In the genomic region with DNA sequence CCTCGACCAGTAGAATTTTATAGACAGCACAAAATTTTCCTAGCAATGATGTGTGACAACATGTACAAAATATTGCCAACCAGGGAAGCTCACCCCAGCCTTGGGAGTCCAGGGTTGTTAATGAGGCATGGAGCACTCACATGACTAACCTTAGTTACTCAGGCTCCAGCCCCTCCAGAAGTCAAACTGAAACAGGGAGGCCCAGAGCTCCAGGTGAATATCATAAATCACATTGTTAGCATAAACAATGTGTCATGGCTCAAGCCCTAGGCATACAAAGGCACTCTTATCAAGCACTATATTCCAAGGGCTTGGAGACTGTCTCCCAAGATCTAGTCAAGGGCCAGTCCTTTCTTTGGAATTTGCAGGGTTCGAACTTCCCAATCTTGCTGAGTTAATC, we compare ENCODE assay signal across 9 cellular contexts. TPM values are rescaled to one million over a fixed set of nuclear protein-coding genes. Genes with fewer than 3 reads are reported as not detected.
DNase-seq lines count a peak whose midpoint lies in the region; ATAC-seq and TF ChIP-seq lines count a peak whose summit lies in the region.
"Had no signal": no experiment of that assay in that cellular context is flagged by ENCODE, and none has a peak within 500 bp of the region (broad histone marks: within the 10 kb centered on the region; RNA-seq: fewer than 3 reads in every experiment).

No MANE protein-coding gene starts in this region.

- H3K4me1 ChIP-seq in colonic mucosa: no peaks in the 10 kb centered on the region

- H3K27me3 Mint-ChIP-seq in activated CD8-positive, alpha-beta T cell treated with anti-CD3 and anti-CD28 coated beads for 36 hours: no peaks in the 10 kb centered on the region
- no peaks in the 10 kb centered on the region for H3K27me3 Mint-ChIP-seq in activated CD8-positive, alpha-beta T cell treated with anti-CD3 and anti-CD28 coated beads, Interleukin-2, amount 10 ng/mL, durations not matched to agents 7 days and 5 days (ENCODE audit: low read depth)

- H3K4me3 ChIP-seq in colonic mucosa: no peak overlapping the region

- POLR2A ChIA-PET in activated CD8-positive, alpha-beta T cell treated with anti-CD3 and anti-CD28 coated beads for 36 hours (lab: Charles Lee): interaction anchor here (0.5 to 4.0 kb wide), 5 partner anchors 9 to 43 kb away, joined by 3 to 16 read pairs (median 3); a partner anchor contains a TSS
- POLR2A ChIA-PET in activated CD8-positive, alpha-beta T cell treated with anti-CD3 and anti-CD28 coated beads, Interleukin-2, amount 10 ng/mL, durations not matched to agents 7 days and 5 days (lab: Charles Lee): no interaction called here

- intact Hi-C loops in activated CD8-positive, alpha-beta T cell treated with anti-CD3 and anti-CD28 coated beads for 36 hours (cut with micrococcal nuclease): no loop called here
- intact Hi-C loops in colonic mucosa (cut with DNase I): loop anchor here (5.0 kb wide), 1 partner anchor 133 kb away; no protein-coding TSS in a partner anchor

- ATAC-seq in activated CD8-positive, alpha-beta T cell treated with anti-CD3 and anti-CD28 coated beads for 36 hours: peak; percentile 24
- ATAC-seq in activated CD8-positive, alpha-beta T cell treated with anti-CD3 and anti-CD28 coated beads, Interleukin-2, amount 10 ng/mL, durations not matched to agents 7 days and 5 days: no peak
- ATAC-seq in HG02840 (IDR thresholded peaks at IDR 0.05; ENCODE audit: low FRiP score, unreplicated experiment): no peak
- ATAC-seq: sciatic nerve had no signal

- H3K27me3 ChIP-seq in colonic mucosa: no peaks in the 10 kb centered on the region

- no peak overlapping the region for H3K9ac ChIP-seq in colonic mucosa (ENCODE audit: low read depth in 2 of 2, low read length in 2 of 2)

- H3K36me3 ChIP-seq in colonic mucosa: no peaks in the 10 kb centered on the region

- H3K9me3 Mint-ChIP-seq in activated CD8-positive, alpha-beta T cell treated with anti-CD3 and anti-CD28 coated beads for 36 hours: no peaks in the 10 kb centered on the region
- no peaks in the 10 kb centered on the region for H3K9me3 Mint-ChIP-seq in activated CD8-positive, alpha-beta T cell treated with anti-CD3 and anti-CD28 coated beads, Interleukin-2, amount 10 ng/mL, durations not matched to agents 7 days and 5 days (ENCODE audit: insufficient read depth)

- peaks cover 33% of the 10 kb centered on the region for H3K36me3 Mint-ChIP-seq in activated CD8-positive, alpha-beta T cell treated with anti-CD3 and anti-CD28 coated beads for 36 hours (ENCODE audit: low read depth)
- H3K36me3 Mint-ChIP-seq in activated CD8-positive, alpha-beta T cell treated with anti-CD3 and anti-CD28 coated beads, Interleukin-2, amount 10 ng/mL, durations not matched to agents 7 days and 5 days (ENCODE audit: low read depth): peaks cover 26% of the 10 kb centered on the region

- no peak overlapping the region for H3K4me3 Mint-ChIP-seq in activated CD8-positive, alpha-beta T cell treated with anti-CD3 and anti-CD28 coated beads for 36 hours
- H3K4me3 Mint-ChIP-seq in activated CD8-positive, alpha-beta T cell treated with anti-CD3 and anti-CD28 coated beads, Interleukin-2, amount 10 ng/mL, durations not matched to agents 7 days and 5 days: no peak overlapping the region

- H3K27ac Mint-ChIP-seq in activated CD8-positive, alpha-beta T cell treated with anti-CD3 and anti-CD28 coated beads for 36 hours: peak overlapping the region; percentile 88
- H3K27ac Mint-ChIP-seq in activated CD8-positive, alpha-beta T cell treated with anti-CD3 and anti-CD28 coated beads, Interleukin-2, amount 10 ng/mL, durations not matched to agents 7 days and 5 days: no peak overlapping the region

- CTCF ChIA-PET in activated CD8-positive, alpha-beta T cell treated with anti-CD3 and anti-CD28 coated beads for 36 hours (lab: Charles Lee): interaction anchor here (1.2 to 8.7 kb wide), 3 partner anchors 10 to 132 kb away, joined by 3 to 93 read pairs (median 10); no protein-coding TSS in a partner anchor
- CTCF ChIA-PET in activated CD8-positive, alpha-beta T cell treated with anti-CD3 and anti-CD28 coated beads, Interleukin-2, amount 10 ng/mL, durations not matched to agents 7 days and 5 days (lab: Charles Lee): interaction anchor here (1.0 to 5.9 kb wide), 2 partner anchors 10 to 67 kb away, joined by 3 to 60 read pairs; no protein-coding TSS in a partner anchor

- H3K4me1 Mint-ChIP-seq in activated CD8-positive, alpha-beta T cell treated with anti-CD3 and anti-CD28 coated beads for 36 hours (ENCODE audit: low read depth): peaks cover 62% of the 10 kb centered on the region
- H3K4me1 Mint-ChIP-seq in activated CD8-positive, alpha-beta T cell treated with anti-CD3 and anti-CD28 coated beads, Interleukin-2, amount 10 ng/mL, durations not matched to agents 7 days and 5 days (ENCODE audit: low read depth): peaks cover 36% of the 10 kb centered on the region

- H3K9me3 ChIP-seq in colonic mucosa: no peaks in the 10 kb centered on the region

- no peak overlapping the region for H3K27ac ChIP-seq in colonic mucosa

- no peak for TF ChIP-seq CTCF in activated CD8-positive, alpha-beta T cell treated with anti-CD3 and anti-CD28 coated beads for 36 hours (IDR thresholded peaks at IDR 0.05)
- TF ChIP-seq CTCF in colonic mucosa (IDR thresholded peaks at IDR 0.05): no peak

- DNase-seq in activated CD8-positive, alpha-beta T cell treated with anti-CD3 and anti-CD28 coated beads for 36 hours: peak; percentile 35
- DNase-seq in activated CD8-positive, alpha-beta T cell treated with anti-CD3 and anti-CD28 coated beads, Interleukin-2, amount 10 ng/mL, durations not matched to agents 7 days and 5 days: no peak
- DNase-seq in NCI-H187 (lab: John Stamatoyannopoulos, UW) (peak; percentile 15 to 32), colonic mucosa (peak; percentile 29), D341Med (ENCODE audit: low spot score) (no peak), germinal center (ENCODE audit: low spot score) (no peak)
- peak; percentile 46 for DNase-seq in stimulated activated CD8-positive, alpha-beta memory T cell treated with anti-CD3 and anti-CD28 coated beads, Interleukin-4, amount 100 ng/mL, for 48 hours

RNA-seq across cellular contexts. Expression of a gene that starts 44.4 kb away (rescaled TPM):
- 100 to 1,000 TPM; 135 to 141 TPM for total RNA-seq in activated CD8-positive, alpha-beta T cell treated with anti-CD3 and anti-CD28 coated beads for 36 hours
- 100 to 1,000 TPM; 123 to 127 TPM for total RNA-seq in activated CD8-positive, alpha-beta T cell treated with anti-CD3 and anti-CD28 coated beads, Interleukin-2, amount 10 ng/mL, durations not matched to agents 7 days and 5 days
- total RNA-seq in colonic mucosa: 10 to 100 TPM; 11.0 to 12.7 TPM

RNA-seq across cellular contexts. Expression of a gene that starts 52.0 kb away (rescaled TPM):
- total RNA-seq in activated CD8-positive, alpha-beta T cell treated with anti-CD3 and anti-CD28 coated beads for 36 hours: 100 to 1,000 TPM in 1 of 2 experiments, 10 to 100 TPM in 1; 94.3 to 111 TPM
- total RNA-seq in activated CD8-positive, alpha-beta T cell treated with anti-CD3 and anti-CD28 coated beads, Interleukin-2, amount 10 ng/mL, durations not matched to agents 7 days and 5 days: 10 to 100 TPM; 68.9 to 78.9 TPM
- 100 to 1,000 TPM; 252 to 304 TPM for total RNA-seq in colonic mucosa

Comparison
In these comparisons a context has a peak if more than half of its experiments do, and no peak if none do; other contexts are left out.
1. DNase-seq: peak in activated CD8-positive, alpha-beta T cell treated with anti-CD3 and anti-CD28 coated beads for 36 hours (single experiment), NCI-H187 (2 of 2), colonic mucosa (single experiment) and stimulated activated CD8-positive, alpha-beta memory T cell treated with anti-CD3 and anti-CD28 coated beads, Interleukin-4, amount 100 ng/mL, for 48 hours (single experiment); none in activated CD8-positive, alpha-beta T cell treated with anti-CD3 and anti-CD28 coated beads, Interleukin-2, amount 10 ng/mL, durations not matched to agents 7 days and 5 days (single experiment), D341Med (single experiment) and germinal center (single experiment).
2. RNA of a gene that starts 44.4 kb away (total RNA-seq): 135 to 141 TPM in activated CD8-positive, alpha-beta T cell treated with anti-CD3 and anti-CD28 coated beads for 36 hours and 123 to 127 TPM in activated CD8-positive, alpha-beta T cell treated with anti-CD3 and anti-CD28 coated beads, Interleukin-2, amount 10 ng/mL, durations not matched to agents 7 days and 5 days; 11.0 to 12.7 TPM in colonic mucosa; every median in the first group is over 4 times any median in the second.